10 cellular contexts compared by ENCODE assay signal in genomic region chr22:23306438-23306921, GRCh38.
A peak's percentile ranks its signal among the peaks of the same experiment; 100 is the strongest.
DNase-seq lines count a peak whose midpoint lies in the region; ATAC-seq and TF ChIP-seq lines count a peak whose summit lies in the region.
"Had no signal": no experiment of that assay in that cellular context is flagged by ENCODE, and none has a peak within 500 bp of the region (broad histone marks: within the 10 kb centered on the region; RNA-seq: fewer than 3 reads in every experiment).

No MANE protein-coding gene starts in this region.

- TF ChIP-seq POLR2A in adrenal gland (IDR thresholded peaks at IDR 0.05), result no peak

- no peak overlapping the region for H3K4me2 ChIP-seq in MM.1S (ENCODE audit: low read depth, low read length)

- POLR2A ChIA-PET in AG04450 (lab: Yijun Ruan, JAX), result interaction anchor here (0.7 kb wide), 1 partner anchor 118 kb away, joined by 3 read pairs; no protein-coding TSS in a partner anchor

- ATAC-seq in GM19452 (IDR thresholded peaks at IDR 0.05; ENCODE audit: unreplicated experiment), result no peak
- ATAC-seq: K562 had no signal

- DNase-seq in AG04450 (ENCODE audit: low read depth, low spot score), result no peak
- DNase-seq in adrenal gland, result peak; percentile 19 to 66 (median 51)
- DNase-seq in fibroblast of pulmonary artery (ENCODE audit: low read depth), result peak; percentile 95
- peak; percentile 88 for DNase-seq in posterior vena cava (ENCODE audit: low spot score)
- DNase-seq in activated CD4-positive, alpha-beta T cell treated with anti-CD3 and anti-CD28 coated beads for 4 hours, result no peak
- DNase-seq in Ammon's horn (ENCODE audit: low spot score), result no peak
- no peak for DNase-seq in MM.1S
- DNase-seq: stimulated activated CD4-positive, alpha-beta T cell treated with anti-CD3 and anti-CD28 coated beads, Interleukin-1b, Interleukin-23, amount 100 ng/mL, for 48 hours had no signal

- no peaks in the 10 kb centered on the region for H3F3A ChIP-seq in MM.1S (ENCODE audit: insufficient read depth, low read length)

- intact Hi-C loops in adrenal gland (cut with DNase I) (loop anchor here in 1 of 2 donors (10.0 kb wide), 1 partner anchor 228 kb away; no protein-coding TSS in a partner anchor), posterior vena cava (cut with DNase I) (no loop called here)

- TF ChIP-seq CTCF in AG04450 (IDR thresholded peaks at IDR 0.05; ENCODE audit: low read depth, low read length) (no peak), adrenal gland (IDR thresholded peaks at IDR 0.05) (no peak), fibroblast of pulmonary artery (IDR thresholded peaks at IDR 0.05; ENCODE audit: low read length, missing control alignments) (no peak), MM.1S (IDR thresholded peaks at IDR 0.05; ENCODE audit: low read length) (no peak)

- 64 to 66% (median 64%) methylated on average over 6 to 11 of the region's 11 CpGs; no CpG with 5 or more reads in 1 of the 4 donors for WGBS in adrenal gland, 4 donors

- CTCF ChIA-PET in AG04450 (lab: Charles Lee), result interaction anchor here (1.2 to 2.2 kb wide), 4 partner anchors 8 to 79 kb away, joined by 3 to 10 read pairs (median 4); no protein-coding TSS in a partner anchor

- H3K4me1 ChIP-seq in adrenal gland (replicated peaks in 1 of 2) (peaks cover 4 to 26% of the 10 kb centered on the region in 2 donors), MM.1S (ENCODE audit: low read length) (no peaks in the 10 kb centered on the region)

- H3K4me3 ChIP-seq in AG04450 (ENCODE audit: low read depth, low read length), result no peak overlapping the region
- H3K4me3 ChIP-seq in adrenal gland, result no peak overlapping the region
- H3K4me3 ChIP-seq in fibroblast of pulmonary artery (replicated peaks; ENCODE audit: low read depth, low read length), result peak overlapping the region; percentile 4
- H3K4me3 ChIP-seq in MM.1S (ENCODE audit: low read length), result no peak overlapping the region
- H3K4me3 ChIP-seq: K562 had no signal

- H2AFZ ChIP-seq in MM.1S (ENCODE audit: low read length), result no peak overlapping the region

- H3K9me2 ChIP-seq in MM.1S (replicated peaks; ENCODE audit: insufficient read depth, low read length), result no peaks in the 10 kb centered on the region

- H4K20me1 ChIP-seq in MM.1S (ENCODE audit: insufficient read depth, low read length), result no peaks in the 10 kb centered on the region

- no peaks in the 10 kb centered on the region for H3K36me3 ChIP-seq in adrenal gland (replicated peaks in 1 of 2)
- no peaks in the 10 kb centered on the region; the same call in 1 of the 2 replicates for H3K36me3 ChIP-seq in MM.1S (replicated peaks; ENCODE audit: insufficient read depth, low read length)

- H3K27ac ChIP-seq in AG04450 (ENCODE audit: low read depth, low read length), result peak overlapping the region; percentile 86
- peak overlapping the region; percentile 1 to 89 (median 64) for H3K27ac ChIP-seq in adrenal gland
- no peak overlapping the region for H3K27ac ChIP-seq in MM.1S (ENCODE audit: low read length)

- no peak overlapping the region for H3K9ac ChIP-seq in MM.1S (ENCODE audit: low read length)

- H3K9me3 ChIP-seq in AG04450 (ENCODE audit: control insufficient read depth, insufficient read depth, low read length) (no peaks in the 10 kb centered on the region; the same call in 1 of the 2 replicates), adrenal gland (replicated peaks in 1 of 3) (no peaks in the 10 kb centered on the region), MM.1S (replicated peaks; ENCODE audit: insufficient read depth, low read length) (no peaks in the 10 kb centered on the region)

- H3K27me3 ChIP-seq in AG04450 (ENCODE audit: control insufficient read depth, insufficient read depth, low read length), result no peaks in the 10 kb centered on the region
- no peaks in the 10 kb centered on the region for H3K27me3 ChIP-seq in adrenal gland
- H3K27me3 ChIP-seq in MM.1S (replicated peaks; ENCODE audit: insufficient read depth, low read length), result no peaks in the 10 kb centered on the region

- no peaks in the 10 kb centered on the region for H3K79me2 ChIP-seq in MM.1S (ENCODE audit: low read length)

Comparison
In these comparisons a context has a peak if more than half of its experiments do, and no peak if none do; other contexts are left out.
1. DNase-seq: peak in adrenal gland (7 of 7), fibroblast of pulmonary artery (single experiment) and posterior vena cava (single experiment); none in AG04450 (single experiment), activated CD4-positive, alpha-beta T cell treated with anti-CD3 and anti-CD28 coated beads for 4 hours (0 of 2), Ammon's horn (single experiment) and MM.1S (single experiment).